Comparison of ENCODE assay signal across 9 cellular contexts in the genomic region with DNA sequence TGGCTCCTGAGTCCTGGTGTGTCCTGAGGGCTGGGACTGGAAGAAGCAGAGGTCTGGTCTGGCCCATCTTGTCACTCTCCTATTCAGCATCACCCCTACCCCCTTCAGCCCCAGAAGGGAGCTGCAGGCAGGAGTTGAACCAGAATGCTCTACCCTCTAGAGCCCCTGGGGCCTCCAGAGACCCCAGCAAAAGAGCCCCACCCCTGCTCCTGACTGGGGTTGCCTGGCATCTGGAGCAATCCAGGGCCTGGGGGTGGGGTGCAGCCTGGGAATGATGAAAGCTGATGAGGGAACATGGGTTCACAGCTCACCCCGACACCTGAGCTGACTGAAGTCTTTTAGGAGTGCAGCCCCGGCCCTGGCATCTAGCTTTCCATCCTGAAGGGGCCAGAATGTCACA. TPM values are rescaled to one million over a fixed set of nuclear protein-coding genes. Genes with fewer than 3 reads are reported as not detected.
A peak's percentile ranks its signal among the peaks of the same experiment; 100 is the strongest.
DNase-seq lines count a peak whose midpoint lies in the region; ATAC-seq and TF ChIP-seq lines count a peak whose summit lies in the region.
"Had no signal": no experiment of that assay in that cellular context is flagged by ENCODE, and none has a peak within 500 bp of the region (broad histone marks: within the 10 kb centered on the region; RNA-seq: fewer than 3 reads in every experiment).

No MANE protein-coding gene starts in this region.

- H3K27ac ChIP-seq in HEK293 (ENCODE audit: extremely low read depth, low read depth, low read length): no peak overlapping the region

- no peaks in the 10 kb centered on the region for H3K9me3 ChIP-seq in BE2C
- no peaks in the 10 kb centered on the region for H3K9me3 ChIP-seq in HEK293 (ENCODE audit: control insufficient read depth, insufficient read depth, low read depth, low read length)
- H3K9me3 ChIP-seq in adipocyte (ENCODE audit: control insufficient read depth, low read length): no peaks in the 10 kb centered on the region
- H3K9me3 ChIP-seq: HAP-1 had no signal

- H3K4me3 ChIP-seq in BE2C (ENCODE audit: low read depth, low read length) (no peak overlapping the region), HEK293 (ENCODE audit: low read depth, low read length) (no peak overlapping the region), adipocyte (ENCODE audit: low read length) (no peak overlapping the region)
- H3K4me3 ChIP-seq: HAP-1 had no signal

- H3K27me3 ChIP-seq in BE2C: no peaks in the 10 kb centered on the region
- no peaks in the 10 kb centered on the region for H3K27me3 ChIP-seq in adipocyte (replicated peaks; ENCODE audit: control insufficient read depth, insufficient read depth, low read length)

- DNase-seq in BE2C (peak; percentile 32), adipocyte (ENCODE audit: low read depth) (no peak), HEK293T (ENCODE audit: extremely low spot score) (no peak), NCI-H774 (lab: John Stamatoyannopoulos, UW) (no peak)
- DNase-seq in activated CD4-positive, CD25-positive, alpha-beta regulatory T cell treated with anti-CD3 and anti-CD28 coated beads, Interleukin-2, amount 50 U/mL, for 72 hours: no peak

- H3K27ac Mint-ChIP-seq in nephron: peak overlapping the region in 2 of 3 experiments; percentile 4 to 17

- H3K36me3 ChIP-seq in BE2C (no peaks in the 10 kb centered on the region), HEK293 (ENCODE audit: control insufficient read depth in 2 of 2, insufficient read depth in 1 of 2, low read length in 2 of 2) (no peaks in the 10 kb centered on the region), adipocyte (ENCODE audit: control insufficient read depth, insufficient read depth, low read length, severe bottlenecking) (no peaks in the 10 kb centered on the region)
- H3K36me3 ChIP-seq: HAP-1 had no signal

- H3K36me3 Mint-ChIP-seq in nephron (ENCODE audit: low read depth): no peaks in the 10 kb centered on the region

- H3K4me3 Mint-ChIP-seq in nephron: no peak overlapping the region

- H3K9ac ChIP-seq in adipocyte (ENCODE audit: low read length): peak overlapping the region; percentile 47

- ATAC-seq in HG02763 (IDR thresholded peaks at IDR 0.05; ENCODE audit: unreplicated experiment): no peak

- peaks cover 4% of the 10 kb centered on the region for H3K27me3 Mint-ChIP-seq in nephron (ENCODE audit: low read depth)

- peaks cover 19% of the 10 kb centered on the region for H3K4me1 Mint-ChIP-seq in nephron

- no peaks in the 10 kb centered on the region for H3K9me3 Mint-ChIP-seq in nephron

- TF ChIP-seq CTCF in BE2C (IDR thresholded peaks at IDR 0.05; ENCODE audit: low read depth, low read length): peak; percentile 3; the same call in 1 of the 2 replicates
- TF ChIP-seq CTCF in HEK293 (tag by site-specific recombination; IDR thresholded peaks at IDR 0.05): no peak
- TF ChIP-seq CTCF in nephron (IDR thresholded peaks at IDR 0.05; ENCODE audit: unreplicated experiment in 3 of 3): no peak

- CTCF ChIA-PET in HEK293 (lab: Yijun Ruan, JAX): interaction anchor here (0.5 to 20.3 kb wide), 94 partner anchors 8 to 1540 kb away, joined by 3 to 845 read pairs (median 7); a partner anchor contains a TSS
- CTCF ChIA-PET in HEK293T (lab: Yijun Ruan, JAX): interaction anchor here (0.6 to 2.6 kb wide), 43 partner anchors 9 to 257 kb away, joined by 3 to 47 read pairs (median 4); a partner anchor contains a TSS

- POLR2A ChIA-PET in HEK293 (lab: Yijun Ruan, JAX): interaction anchor here (0.8 to 2.4 kb wide), 10 partner anchors 11 to 297 kb away, joined by 3 to 16 read pairs (median 8); a partner anchor contains a TSS
- POLR2A ChIA-PET in HEK293T (lab: Yijun Ruan, JAX): interaction anchor here (0.7 to 2.1 kb wide), 6 partner anchors 32 to 195 kb away, joined by 3 to 19 read pairs (median 3); a partner anchor contains a TSS

- H3K4me1 ChIP-seq in BE2C (peaks cover 16% of the 10 kb centered on the region), HEK293 (ENCODE audit: control insufficient read depth, insufficient read depth, low read length) (peaks cover 3% of the 10 kb centered on the region; the same call in 1 of the 2 replicates), adipocyte (ENCODE audit: control insufficient read depth, insufficient read depth, low read length) (no peaks in the 10 kb centered on the region)

TF ChIP-seq in HEK293, 187 proteins besides CTCF, POLR2A, EP300 and RAD21:
- TF ChIP-seq ZBTB20 (tag by site-specific recombination; IDR thresholded peaks at IDR 0.05) (peak; percentile 25; the same call in 1 of the 2 replicates), ZNF423 (tag by site-specific recombination; IDR thresholded peaks at IDR 0.05) (no peak), ZNF16 (tag by site-specific recombination; IDR thresholded peaks at IDR 0.05; ENCODE audit: low read depth) (no peak)

TF ChIP-seq in HEK293T, 16 proteins besides CTCF, POLR2A, EP300 and RAD21:
- no peak for TF ChIP-seq NFRKB (IDR thresholded peaks at IDR 0.05)
- no peak for TF ChIP-seq LEF1 (IDR thresholded peaks at IDR 0.05; ENCODE audit: borderline replicate concordance)
- TF ChIP-seq HDGF (IDR thresholded peaks at IDR 0.05; ENCODE audit: borderline replicate concordance): no peak
- TF ChIP-seq L3MBTL2 (conservative IDR thresholded peaks at IDR 0.05): no peak
- no peak for TF ChIP-seq CTBP1 (IDR thresholded peaks at IDR 0.05; ENCODE audit: borderline replicate concordance)
- TF ChIP-seq TARDBP (IDR thresholded peaks at IDR 0.05): no peak

RNA-seq across cellular contexts. Expression of a gene that starts 12.2 kb away (rescaled TPM):
- not detected for polyA plus RNA-seq in BE2C (2012; ENCODE audit: insufficient read depth, insufficient read length, low read depth)

RNA-seq across cellular contexts. Expression of a gene that starts 31.6 kb away (rescaled TPM):
- polyA plus RNA-seq in BE2C (2012; ENCODE audit: insufficient read depth, insufficient read length, low read depth): 205 TPM
